ENCODE assay signal across 24 cellular contexts in the genomic region with DNA sequence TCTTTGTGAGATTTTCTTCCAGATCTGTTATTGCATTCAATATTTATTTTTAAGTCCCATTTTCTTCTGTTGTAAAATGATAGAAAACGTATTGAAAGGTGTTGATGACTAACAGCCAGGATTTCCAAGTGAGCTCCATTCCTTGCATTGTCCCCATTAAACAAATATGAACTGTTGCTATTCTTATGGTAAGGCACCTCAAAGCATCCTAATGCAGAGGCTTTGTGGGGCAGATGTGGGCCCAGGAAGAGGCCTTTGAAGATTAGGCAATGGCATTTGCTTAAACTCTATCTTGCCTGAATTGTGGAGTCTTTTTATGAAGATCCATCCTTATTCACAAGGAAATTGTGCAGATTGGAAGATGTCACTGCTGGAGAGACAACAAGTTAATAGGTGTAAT.
"Had no signal": no experiment of that assay in that cellular context is flagged by ENCODE, and none has a peak within 500 bp of the region (broad histone marks: within the 10 kb centered on the region; RNA-seq: fewer than 3 reads in every experiment).

No MANE protein-coding gene starts in this region.

- H3K27me3 Mint-ChIP-seq: memory B cell had no signal

- H3K4me1 ChIP-seq: ascending aorta, parathyroid adenoma, right lobe of liver had no signal

- H3K9ac ChIP-seq: parathyroid adenoma had no signal

- H3K36me3 ChIP-seq: ascending aorta, gastroesophageal sphincter, heart left ventricle, neutrophil, right lobe of liver, thoracic aorta, upper lobe of right lung had no signal

- H3K27ac ChIP-seq: ascending aorta, gastroesophageal sphincter, heart left ventricle, neutrophil, parathyroid adenoma, right lobe of liver, thoracic aorta, upper lobe of right lung, VCaP had no signal

- H3K4me3 ChIP-seq: ascending aorta, gastroesophageal sphincter, heart left ventricle, mucosa of descending colon, right lobe of liver, thoracic aorta, upper lobe of right lung had no signal

- H3K36me3 Mint-ChIP-seq: activated naive CD4-positive, alpha-beta T cell treated with anti-CD3 and anti-CD28 coated beads, Interleukin-2, amount 50 U/mL, for 24 hours; memory B cell; naive B cell; stimulated activated effector memory CD8-positive, alpha-beta T cell treated with anti-CD3 and anti-CD28 coated beads, Interleukin-12 subunit alpha, Interleukin-12 subunit beta, amount 100 ng/mL, for 72 hours had no signal

- H2AFZ ChIP-seq: parathyroid adenoma had no signal

- H3K27ac Mint-ChIP-seq: activated naive CD4-positive, alpha-beta T cell treated with anti-CD3 and anti-CD28 coated beads, Interleukin-2, amount 50 U/mL, for 24 hours; memory B cell; naive B cell; stimulated activated effector memory CD8-positive, alpha-beta T cell treated with anti-CD3 and anti-CD28 coated beads, Interleukin-12 subunit alpha, Interleukin-12 subunit beta, amount 100 ng/mL, for 72 hours had no signal

- H3K4me1 Mint-ChIP-seq: activated naive CD4-positive, alpha-beta T cell treated with anti-CD3 and anti-CD28 coated beads, Interleukin-2, amount 50 U/mL, for 24 hours had no signal

- H3K79me2 ChIP-seq: parathyroid adenoma had no signal

- H3K9me3 Mint-ChIP-seq: activated naive CD4-positive, alpha-beta T cell treated with anti-CD3 and anti-CD28 coated beads, Interleukin-2, amount 50 U/mL, for 24 hours; memory B cell; naive B cell; stimulated activated effector memory CD8-positive, alpha-beta T cell treated with anti-CD3 and anti-CD28 coated beads, Interleukin-12 subunit alpha, Interleukin-12 subunit beta, amount 100 ng/mL, for 72 hours had no signal

- ATAC-seq: esophagus mucosa; gastroesophageal sphincter; heart left ventricle; left ventricle myocardium superior; mucosa of descending colon; right lobe of liver; stimulated activated effector memory CD8-positive, alpha-beta T cell treated with anti-CD3 and anti-CD28 coated beads, Interleukin-12 subunit alpha, Interleukin-12 subunit beta, amount 100 ng/mL, for 72 hours; upper lobe of right lung had no signal

- H3K4me3 Mint-ChIP-seq: activated naive CD4-positive, alpha-beta T cell treated with anti-CD3 and anti-CD28 coated beads, Interleukin-2, amount 50 U/mL, for 24 hours; memory B cell; naive B cell; stimulated activated effector memory CD8-positive, alpha-beta T cell treated with anti-CD3 and anti-CD28 coated beads, Interleukin-12 subunit alpha, Interleukin-12 subunit beta, amount 100 ng/mL, for 72 hours had no signal

- H3K27me3 ChIP-seq: ascending aorta, gastroesophageal sphincter, heart left ventricle, right lobe of liver had no signal

- H3K9me3 ChIP-seq: ascending aorta, gastroesophageal sphincter, heart left ventricle, mucosa of descending colon, neutrophil, right lobe of liver, thoracic aorta, upper lobe of right lung had no signal

- DNase-seq: activated CD4-positive, alpha-beta T cell treated with anti-CD3 and anti-CD28 coated beads for 1 hour; activated CD8-positive, alpha-beta memory T cell treated with anti-CD3 and anti-CD28 coated beads for 24 hours; activated CD8-positive, alpha-beta memory T cell treated with anti-CD3 and anti-CD28 coated beads, Interleukin-2, amount 50 U/mL, for 48 hours; activated effector memory CD4-positive, alpha-beta T cell treated with anti-CD3 and anti-CD28 coated beads, Interleukin-2, amount 50 U/mL, for 16 hours; activated T-cell treated with anti-CD3 and anti-CD28 coated beads, Interleukin-2, amount 50 U/mL, for 48 hours; effector CD4-positive, alpha-beta T cell; heart left ventricle; left ventricle myocardium superior; mucosa of descending colon; naive B cell; right lobe of liver; stimulated activated CD4-positive, alpha-beta T cell treated with anti-CD3 and anti-CD28 coated beads, Interleukin-4, amount 100 ng/mL, for 24 hours; T-helper 2 cell; upper lobe of right lung had no signal
